Comparison of ENCODE assay signal across 8 cellular contexts in the genomic region with DNA sequence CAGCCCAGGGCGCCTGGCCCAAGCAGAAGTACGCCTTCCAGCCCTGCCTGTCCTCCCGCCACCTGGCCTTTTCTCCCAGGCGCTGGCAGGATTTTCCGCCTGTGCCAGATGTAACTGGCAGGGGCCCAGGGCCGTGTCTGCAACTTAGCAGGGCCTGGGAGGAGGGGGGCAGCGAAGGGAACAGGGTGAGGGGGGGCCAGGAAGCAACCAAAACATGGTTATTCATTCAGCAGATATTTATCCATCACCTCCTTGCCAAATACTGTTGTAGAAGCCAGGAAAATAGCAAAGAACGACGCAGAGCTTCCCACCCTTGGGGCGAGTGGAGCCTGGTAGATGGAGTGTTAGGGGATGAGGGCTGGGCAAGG. TPM values are rescaled to one million over a fixed set of nuclear protein-coding genes. Genes with fewer than 3 reads are reported as not detected.
DNase-seq lines count a peak whose midpoint lies in the region; ATAC-seq and TF ChIP-seq lines count a peak whose summit lies in the region.

No MANE protein-coding gene starts in this region.

- ATAC-seq in PC-3 (no peak; the same call in 1 of the 2 replicates), HG03571 (IDR thresholded peaks at IDR 0.05; ENCODE audit: unreplicated experiment) (no peak), HG03196 (IDR thresholded peaks at IDR 0.05; ENCODE audit: unreplicated experiment) (no peak)

- no peak overlapping the region for H3K27ac ChIP-seq in PC-3 (ENCODE audit: low read length)
- H3K27ac ChIP-seq in trophoblast cell (ENCODE audit: low read depth, low read length): no peak overlapping the region

- BruUV-seq in PC-3 (replicated peaks; lab: Mats Ljungman, UMichigan): no TSS peak

- no CpG with 5 or more reads among the region's 10 CpGs for WGBS in trophoblast cell (ENCODE audit: extremely low coverage, insufficient coverage, insufficient read length)

- H2AK5ac ChIP-seq in trophoblast cell (ENCODE audit: low read length): no peak overlapping the region

- no peak overlapping the region for H2BK5ac ChIP-seq in trophoblast cell (ENCODE audit: low read depth, low read length, poor library complexity)

- H3K18ac ChIP-seq in trophoblast cell (ENCODE audit: low read length): no peak overlapping the region

- H3K79me2 ChIP-seq in PC-3 (ENCODE audit: low read length): no peaks in the 10 kb centered on the region
- no peaks in the 10 kb centered on the region for H3K79me2 ChIP-seq in trophoblast cell (ENCODE audit: control insufficient read depth, insufficient read depth, low read length, poor library complexity)

- no peaks in the 10 kb centered on the region for H3K36me3 ChIP-seq in PC-3 (ENCODE audit: low read depth, low read length)
- H3K36me3 ChIP-seq in trophoblast cell (ENCODE audit: control insufficient read depth in 1 of 2, insufficient read depth in 2 of 2, low read length in 2 of 2): no peaks in the 10 kb centered on the region

- H3K14ac ChIP-seq in trophoblast cell (ENCODE audit: low read length): no peak overlapping the region

- H3K79me1 ChIP-seq in trophoblast cell (ENCODE audit: low read length): no peaks in the 10 kb centered on the region

- H3K4me3 ChIP-seq in PC-3 (ENCODE audit: low read length) (no peak overlapping the region), fibroblast of pulmonary artery (replicated peaks; ENCODE audit: low read depth, low read length) (no peak overlapping the region), trophoblast cell (ENCODE audit: low read depth, low read length) (no peak overlapping the region)

- H4K91ac ChIP-seq in trophoblast cell (ENCODE audit: low read depth, low read length): no peak overlapping the region

- H3K4ac ChIP-seq in trophoblast cell (ENCODE audit: low read depth, low read length): no peak overlapping the region

- H3K4me2 ChIP-seq in PC-3 (ENCODE audit: low read length) (no peak overlapping the region), trophoblast cell (ENCODE audit: low read length) (no peak overlapping the region)

- no peaks in the 10 kb centered on the region for H3K9me2 ChIP-seq in PC-3 (replicated peaks; ENCODE audit: low read length)

- H2BK120ac ChIP-seq in trophoblast cell (ENCODE audit: insufficient read depth, low read length, poor library complexity): no peak overlapping the region

- CTCF ChIA-PET in PC-3 (lab: Charles Lee): interaction anchor here (0.5 kb wide), 1 partner anchor 34 kb away, joined by 6 read pairs; no protein-coding TSS in a partner anchor

- intact Hi-C loops in PC-3 (cut with micrococcal nuclease): no loop called here

- H4K8ac ChIP-seq in trophoblast cell (ENCODE audit: low read depth, low read length): no peak overlapping the region

- H3K9me3 ChIP-seq in PC-3 (ENCODE audit: low read length) (no peaks in the 10 kb centered on the region), trophoblast cell (ENCODE audit: insufficient read depth, low read depth, low read length) (no peaks in the 10 kb centered on the region)

- POLR2A ChIA-PET in PC-3 (lab: Charles Lee; ENCODE audit: unreplicated experiment): no interaction called here

- H3K9ac ChIP-seq in PC-3 (ENCODE audit: low read length) (no peak overlapping the region), trophoblast cell (ENCODE audit: low read length) (no peak overlapping the region)

- DNase-seq in Daoy (ENCODE audit: low read depth) (peak; percentile 60), PC-3 (peak; percentile 6), fibroblast of pulmonary artery (ENCODE audit: low read depth) (peak; percentile 91), trophoblast cell (peak; percentile 53 to 67), SKM-1 (lab: John Stamatoyannopoulos, UW; ENCODE audit: unreplicated experiment) (no peak), islet precursor cell (no peak)

- H3K23ac ChIP-seq in trophoblast cell (ENCODE audit: low read length): no peak overlapping the region

- H4K20me1 ChIP-seq in PC-3 (ENCODE audit: low read length): no peaks in the 10 kb centered on the region

- no peaks in the 10 kb centered on the region for H3K27me3 ChIP-seq in PC-3 (ENCODE audit: low read length)
- H3K27me3 ChIP-seq in trophoblast cell (ENCODE audit: insufficient read depth, low read length): peaks cover 11% of the 10 kb centered on the region

- H4K12ac ChIP-seq in trophoblast cell (ENCODE audit: low read depth, low read length): no peak overlapping the region

- no peaks in the 10 kb centered on the region for H3F3A ChIP-seq in PC-3 (ENCODE audit: low read length, unreplicated experiment)

- H2AFZ ChIP-seq in PC-3 (ENCODE audit: low read length): no peak overlapping the region
- no peak overlapping the region for H2AFZ ChIP-seq in trophoblast cell (ENCODE audit: insufficient read depth, low read length, poor library complexity)

- no peak for TF ChIP-seq CTCF in PC-3 (conservative IDR thresholded peaks at IDR 0.05; ENCODE audit: low read depth, low read length)
- no peak for TF ChIP-seq CTCF in fibroblast of pulmonary artery (IDR thresholded peaks at IDR 0.05; ENCODE audit: low read length, missing control alignments)

- no peak overlapping the region for H2BK12ac ChIP-seq in trophoblast cell (ENCODE audit: low read length)

- H3K4me1 ChIP-seq in PC-3 (ENCODE audit: insufficient read depth, low read length) (no peaks in the 10 kb centered on the region), trophoblast cell (ENCODE audit: control insufficient read depth in 1 of 2, insufficient read depth in 2 of 2, low read length in 2 of 2) (peaks cover 4 to 8% of the 10 kb centered on the region in 2 experiments)

RNA-seq across cellular contexts. Expression of a gene that starts 5.6 kb away (rescaled TPM):
- 0.69 and 12.3 TPM in 2 replicates for total RNA-seq in Daoy (2014; rRNA removed; shearing (Covaris generic))
- 1.9 and 4.1 TPM in 2 replicates for total RNA-seq in PC-3 (2014; rRNA removed)
- 0.21 and 0.58 TPM in 2 replicates for polyA plus RNA-seq in trophoblast cell (2013)

RNA-seq across cellular contexts. Expression of a gene that starts 38.2 kb away (rescaled TPM):
- 2.5 and 5.0 TPM in 2 replicates for total RNA-seq in Daoy (2014; rRNA removed; shearing (Covaris generic))
- 2.1 and 5.1 TPM in 2 replicates for total RNA-seq in PC-3 (2014; rRNA removed)
- 2.9 TPM in 2 replicates for polyA plus RNA-seq in trophoblast cell (2013)

RNA-seq across cellular contexts. Expression of a gene that starts 46.1 kb away (rescaled TPM):
- total RNA-seq in Daoy (2014; rRNA removed; shearing (Covaris generic)): 0.03 and 1.5 TPM in 2 replicates
- 7.7 and 10.0 TPM in 2 replicates for total RNA-seq in PC-3 (2014; rRNA removed)
- polyA plus RNA-seq in trophoblast cell (2013): 1.2 and 1.4 TPM in 2 replicates

Comparison
In these comparisons a context has a peak if more than half of its experiments do, and no peak if none do; other contexts are left out.
1. DNase-seq: peak in Daoy (single experiment), PC-3 (single experiment), fibroblast of pulmonary artery (single experiment) and trophoblast cell (2 of 2); none in SKM-1 (single experiment) and islet precursor cell (single experiment).